ENCODE assay signal across 17 cellular contexts in the genomic region with DNA sequence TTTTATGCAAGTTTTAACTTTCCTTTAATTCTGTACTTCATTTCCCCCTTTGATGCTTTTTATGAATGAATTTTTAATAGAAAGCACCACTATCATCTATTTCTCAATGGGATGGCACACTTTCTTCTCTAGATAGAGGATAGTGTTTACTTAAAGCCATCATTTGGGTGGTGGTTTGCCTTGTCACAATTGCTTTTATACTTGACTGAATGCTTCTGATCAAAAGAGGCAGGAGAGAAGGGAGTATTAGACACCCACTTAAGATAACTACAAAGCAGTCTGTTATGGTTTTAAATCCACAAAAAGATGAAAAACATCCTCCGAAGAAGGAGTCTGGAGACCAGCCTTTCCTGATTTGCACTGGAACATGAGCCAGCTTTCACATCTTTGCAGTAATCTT.
DNase-seq lines count a peak whose midpoint lies in the region; ATAC-seq lines count a peak whose summit lies in the region.
"Had no signal": no experiment of that assay in that cellular context is flagged by ENCODE, and none has a peak within 500 bp of the region (broad histone marks: within the 10 kb centered on the region; RNA-seq: fewer than 3 reads in every experiment).

No MANE protein-coding gene starts in this region.

- peaks cover 56% of the 10 kb centered on the region for H3K4me1 Mint-ChIP-seq in activated naive CD4-positive, alpha-beta T cell treated with anti-CD3 and anti-CD28 coated beads, Interleukin-2, amount 10 ng/mL, durations not matched to agents 7 days and 5 days
- H3K4me1 Mint-ChIP-seq in activated naive CD8-positive, alpha-beta T cell (ENCODE audit: low read depth): peaks cover 50% of the 10 kb centered on the region
- peaks cover 38% of the 10 kb centered on the region for H3K4me1 Mint-ChIP-seq in stimulated activated naive CD8-positive, alpha-beta T cell treated with anti-CD3 and anti-CD28 coated beads, Interleukin-15, amount 100 ng/mL, for 72 hours
- H3K4me1 Mint-ChIP-seq: neural crest cell had no signal

- peaks cover 32% of the 10 kb centered on the region for H3K36me3 Mint-ChIP-seq in activated naive CD4-positive, alpha-beta T cell treated with anti-CD3 and anti-CD28 coated beads, Interleukin-2, amount 10 ng/mL, durations not matched to agents 7 days and 5 days
- H3K36me3 Mint-ChIP-seq in activated naive CD8-positive, alpha-beta T cell: peaks cover 16% of the 10 kb centered on the region

- peak overlapping the region; percentile 33 for H3K4me3 Mint-ChIP-seq in activated naive CD4-positive, alpha-beta T cell treated with anti-CD3 and anti-CD28 coated beads, Interleukin-2, amount 10 ng/mL, durations not matched to agents 7 days and 5 days
- H3K4me3 Mint-ChIP-seq in activated naive CD8-positive, alpha-beta T cell: peak overlapping the region; percentile 72
- H3K4me3 Mint-ChIP-seq in stimulated activated naive CD8-positive, alpha-beta T cell treated with anti-CD3 and anti-CD28 coated beads, Interleukin-15, amount 100 ng/mL, for 72 hours: peak overlapping the region in 1 of 2 donors; percentile 70
- H3K4me3 Mint-ChIP-seq: neural crest cell had no signal

- peak overlapping the region; percentile 99 for H3K27ac Mint-ChIP-seq in activated naive CD4-positive, alpha-beta T cell treated with anti-CD3 and anti-CD28 coated beads, Interleukin-2, amount 10 ng/mL, durations not matched to agents 7 days and 5 days
- H3K27ac Mint-ChIP-seq in activated naive CD8-positive, alpha-beta T cell: peak overlapping the region; percentile 98
- H3K27ac Mint-ChIP-seq in stimulated activated naive CD8-positive, alpha-beta T cell treated with anti-CD3 and anti-CD28 coated beads, Interleukin-15, amount 100 ng/mL, for 72 hours: peak overlapping the region; percentile 90 to 93
- H3K27ac Mint-ChIP-seq: progenitor cell of endocrine pancreas had no signal

- no peak for DNase-seq in activated naive CD4-positive, alpha-beta T cell treated with anti-CD3 and anti-CD28 coated beads, Interleukin-2, amount 10 ng/mL, durations not matched to agents 7 days and 5 days
- no peak for DNase-seq in activated naive CD4-positive, alpha-beta T cell treated with Interleukin-2 at 50 U/mL for 16 hours
- DNase-seq in KBM-7 (peak; percentile 79), GM03348 (ENCODE audit: low spot score) (no peak), left colon (no peak)
- no peak for DNase-seq in stimulated activated naive CD8-positive, alpha-beta T cell treated with anti-CD3 and anti-CD28 coated beads, Interleukin-15, amount 100 ng/mL, for 72 hours
- DNase-seq: MM.1S, NCI-H1417 treated with DMSO at 0.1 percent for 48 hours, NCI-H524, T-helper 9 cell had no signal

- H3K27me3 Mint-ChIP-seq in activated naive CD4-positive, alpha-beta T cell treated with anti-CD3 and anti-CD28 coated beads, Interleukin-2, amount 10 ng/mL, durations not matched to agents 7 days and 5 days: no peaks in the 10 kb centered on the region
- no peaks in the 10 kb centered on the region for H3K27me3 Mint-ChIP-seq in activated naive CD8-positive, alpha-beta T cell
- H3K27me3 Mint-ChIP-seq in stimulated activated naive CD8-positive, alpha-beta T cell treated with anti-CD3 and anti-CD28 coated beads, Interleukin-15, amount 100 ng/mL, for 72 hours: no peaks in the 10 kb centered on the region
- H3K27me3 Mint-ChIP-seq: progenitor cell of endocrine pancreas had no signal

- ATAC-seq in stimulated activated naive CD8-positive, alpha-beta T cell treated with anti-CD3 and anti-CD28 coated beads, Interleukin-15, amount 100 ng/mL, for 72 hours: no peak
- no peak for ATAC-seq in left colon
- ATAC-seq in HG02623 (IDR thresholded peaks at IDR 0.05; ENCODE audit: unreplicated experiment): no peak
- ATAC-seq: GM12878, HCT116, K562 had no signal

- intact Hi-C loops in left colon (cut with DNase I, micrococcal nuclease): no loop called here

- H3K9me3 Mint-ChIP-seq in activated naive CD4-positive, alpha-beta T cell treated with anti-CD3 and anti-CD28 coated beads, Interleukin-2, amount 10 ng/mL, durations not matched to agents 7 days and 5 days: peaks cover 20% of the 10 kb centered on the region
- no peaks in the 10 kb centered on the region for H3K9me3 Mint-ChIP-seq in activated naive CD8-positive, alpha-beta T cell (ENCODE audit: low read depth)
- H3K9me3 Mint-ChIP-seq in stimulated activated naive CD8-positive, alpha-beta T cell treated with anti-CD3 and anti-CD28 coated beads, Interleukin-15, amount 100 ng/mL, for 72 hours: peaks cover 0 to 31% of the 10 kb centered on the region in 2 donors
- H3K9me3 Mint-ChIP-seq: neural crest cell had no signal

- in situ Hi-C loops in KBM-7 (cut with MboI; ENCODE audit: low pct_unique_long_range_greater_than_20kb, low sequenced_read_pairs): no loop called here

- CTCF ChIA-PET in activated naive CD4-positive, alpha-beta T cell treated with anti-CD3 and anti-CD28 coated beads, Interleukin-2, amount 10 ng/mL, durations not matched to agents 7 days and 5 days (lab: Charles Lee): interaction anchor here (0.5 to 1.4 kb wide), 3 partner anchors 8 to 131 kb away, joined by 3 to 4 read pairs (median 3); no protein-coding TSS in a partner anchor
